Comparison of ENCODE assay signal across 21 cellular contexts in genomic region chr2:219172231-219173154, GRCh38. TPM values are rescaled to one million over a fixed set of nuclear protein-coding genes. Genes with fewer than 3 reads are reported as not detected.
DNase-seq lines count a peak whose midpoint lies in the region; ATAC-seq and TF ChIP-seq lines count a peak whose summit lies in the region.
"Had no signal": no experiment of that assay in that cellular context is flagged by ENCODE, and none has a peak within 500 bp of the region (broad histone marks: within the 10 kb centered on the region; RNA-seq: fewer than 3 reads in every experiment).

No MANE protein-coding gene starts in this region.

- H3K9me3 ChIP-seq in neutrophil (no peaks in the 10 kb centered on the region), vagina (no peaks in the 10 kb centered on the region)
- H3K9me3 ChIP-seq: A549, body of pancreas had no signal

- no peaks in the 10 kb centered on the region for H3K27me3 Mint-ChIP-seq in activated T-cell treated with anti-CD3 and anti-CD28 coated beads, Interleukin-2, amount 50 U/mL, for 24 hours
- no peaks in the 10 kb centered on the region for H3K27me3 Mint-ChIP-seq in activated T-cell treated with anti-CD3 and anti-CD28 coated beads, Interleukin-2, amount 50 U/mL, for 4 hours (ENCODE audit: low read depth)
- no peaks in the 10 kb centered on the region for H3K27me3 Mint-ChIP-seq in dendritic cell treated with granulocyte-macrophage colony-stimulating factor and Interleukin-4, amounts not matched to agents 40 ng/mL and 50 ng/mL, for 4 days
- H3K27me3 Mint-ChIP-seq in activated CD8-positive, alpha-beta T cell treated with anti-CD3 and anti-CD28 coated beads for 36 hours, result no peaks in the 10 kb centered on the region
- H3K27me3 Mint-ChIP-seq: activated naive CD4-positive, alpha-beta T cell treated with anti-CD3 and anti-CD28 coated beads, Interleukin-2, amount 50 U/mL, for 24 hours had no signal

- peaks cover 58% of the 10 kb centered on the region for H3K36me3 Mint-ChIP-seq in activated T-cell treated with anti-CD3 and anti-CD28 coated beads, Interleukin-2, amount 50 U/mL, for 24 hours (ENCODE audit: low read depth)
- peaks cover 21% of the 10 kb centered on the region for H3K36me3 Mint-ChIP-seq in activated T-cell treated with anti-CD3 and anti-CD28 coated beads, Interleukin-2, amount 50 U/mL, for 4 hours (ENCODE audit: insufficient read depth)
- H3K36me3 Mint-ChIP-seq in dendritic cell treated with granulocyte-macrophage colony-stimulating factor and Interleukin-4, amounts not matched to agents 40 ng/mL and 50 ng/mL, for 4 days (ENCODE audit: low read depth), result peaks cover 68% of the 10 kb centered on the region
- H3K36me3 Mint-ChIP-seq in activated CD8-positive, alpha-beta T cell treated with anti-CD3 and anti-CD28 coated beads for 36 hours (ENCODE audit: low read depth), result peaks cover 12% of the 10 kb centered on the region

- H3K27ac Mint-ChIP-seq in activated T-cell treated with anti-CD3 and anti-CD28 coated beads, Interleukin-2, amount 50 U/mL, for 24 hours, result peak overlapping the region; percentile 47
- H3K27ac Mint-ChIP-seq in dendritic cell treated with granulocyte-macrophage colony-stimulating factor and Interleukin-4, amounts not matched to agents 40 ng/mL and 50 ng/mL, for 4 days, result peak overlapping the region; percentile 76
- H3K27ac Mint-ChIP-seq in activated CD8-positive, alpha-beta T cell treated with anti-CD3 and anti-CD28 coated beads for 36 hours, result no peak overlapping the region
- H3K27ac Mint-ChIP-seq: activated naive CD4-positive, alpha-beta T cell treated with anti-CD3 and anti-CD28 coated beads, Interleukin-2, amount 50 U/mL, for 24 hours had no signal

- CTCF ChIA-PET in activated CD8-positive, alpha-beta T cell treated with anti-CD3 and anti-CD28 coated beads for 36 hours (lab: Charles Lee), result interaction anchor here (0.9 to 9.4 kb wide), 18 partner anchors 9 to 192 kb away, joined by 3 to 98 read pairs (median 8); partner anchors contain the start of genes ABCB6, ANKZF1, ATG9A and DNAJB2

- peaks cover 50% of the 10 kb centered on the region for H3K4me1 Mint-ChIP-seq in activated T-cell treated with anti-CD3 and anti-CD28 coated beads, Interleukin-2, amount 50 U/mL, for 24 hours (ENCODE audit: low read depth)
- peaks cover 31% of the 10 kb centered on the region for H3K4me1 Mint-ChIP-seq in activated T-cell treated with anti-CD3 and anti-CD28 coated beads, Interleukin-2, amount 50 U/mL, for 4 hours (ENCODE audit: low read depth)
- H3K4me1 Mint-ChIP-seq in dendritic cell treated with granulocyte-macrophage colony-stimulating factor and Interleukin-4, amounts not matched to agents 40 ng/mL and 50 ng/mL, for 4 days (ENCODE audit: low read depth), result peaks cover 77% of the 10 kb centered on the region
- H3K4me1 Mint-ChIP-seq in activated CD8-positive, alpha-beta T cell treated with anti-CD3 and anti-CD28 coated beads for 36 hours (ENCODE audit: low read depth), result peaks cover 34% of the 10 kb centered on the region

- H3K36me3 ChIP-seq in neutrophil (peaks cover 36% of the 10 kb centered on the region), vagina (peaks cover 0 to 30% of the 10 kb centered on the region in 2 donors)

- H3K9me3 Mint-ChIP-seq in activated T-cell treated with anti-CD3 and anti-CD28 coated beads, Interleukin-2, amount 50 U/mL, for 24 hours, result no peaks in the 10 kb centered on the region
- no peaks in the 10 kb centered on the region for H3K9me3 Mint-ChIP-seq in activated T-cell treated with anti-CD3 and anti-CD28 coated beads, Interleukin-2, amount 50 U/mL, for 4 hours
- H3K9me3 Mint-ChIP-seq in dendritic cell treated with granulocyte-macrophage colony-stimulating factor and Interleukin-4, amounts not matched to agents 40 ng/mL and 50 ng/mL, for 4 days, result no peaks in the 10 kb centered on the region
- H3K9me3 Mint-ChIP-seq in activated CD8-positive, alpha-beta T cell treated with anti-CD3 and anti-CD28 coated beads for 36 hours, result no peaks in the 10 kb centered on the region
- H3K9me3 Mint-ChIP-seq: activated naive CD4-positive, alpha-beta T cell treated with anti-CD3 and anti-CD28 coated beads, Interleukin-2, amount 50 U/mL, for 24 hours; CD14-positive monocyte had no signal

- no peak overlapping the region for H3K4me3 ChIP-seq in neutrophil (ENCODE audit: low read depth in 1 of 2, low read length in 1 of 2)
- no peak overlapping the region for H3K4me3 ChIP-seq in vagina
- H3K4me3 ChIP-seq: A549, body of pancreas, GM23248 had no signal

- no peak for ATAC-seq in activated T-cell treated with anti-CD3 and anti-CD28 coated beads, Interleukin-2, amount 50 U/mL, for 4 hours
- ATAC-seq in GM21717 (IDR thresholded peaks at IDR 0.05; ENCODE audit: unreplicated experiment) (no peak), left cardiac atrium (no peak)
- no peak for ATAC-seq in activated CD8-positive, alpha-beta T cell treated with anti-CD3 and anti-CD28 coated beads for 36 hours
- ATAC-seq: A549, body of pancreas, left lobe of liver, Panc1, SK-N-SH treated with all-trans-retinoic acid at 6 μM for 48 hours had no signal

- H3K27ac ChIP-seq in neutrophil (peak overlapping the region; percentile 59), vagina (peak overlapping the region; percentile 81)
- H3K27ac ChIP-seq: epithelial cell of prostate had no signal

- no peak overlapping the region for H3K4me3 Mint-ChIP-seq in activated T-cell treated with anti-CD3 and anti-CD28 coated beads, Interleukin-2, amount 50 U/mL, for 24 hours
- H3K4me3 Mint-ChIP-seq in activated T-cell treated with anti-CD3 and anti-CD28 coated beads, Interleukin-2, amount 50 U/mL, for 4 hours, result no peak overlapping the region
- peak overlapping the region; percentile 39 for H3K4me3 Mint-ChIP-seq in dendritic cell treated with granulocyte-macrophage colony-stimulating factor and Interleukin-4, amounts not matched to agents 40 ng/mL and 50 ng/mL, for 4 days
- H3K4me3 Mint-ChIP-seq in activated CD8-positive, alpha-beta T cell treated with anti-CD3 and anti-CD28 coated beads for 36 hours, result no peak overlapping the region
- H3K4me3 Mint-ChIP-seq: activated naive CD4-positive, alpha-beta T cell treated with anti-CD3 and anti-CD28 coated beads, Interleukin-2, amount 50 U/mL, for 24 hours; CD14-positive monocyte had no signal

- no peak for TF ChIP-seq CTCF in neutrophil (IDR thresholded peaks at IDR 0.05)
- TF ChIP-seq CTCF in vagina (IDR thresholded peaks at IDR 0.05), result no peak
- TF ChIP-seq CTCF in activated CD8-positive, alpha-beta T cell treated with anti-CD3 and anti-CD28 coated beads for 36 hours (IDR thresholded peaks at IDR 0.05), result no peak

- no peaks in the 10 kb centered on the region for H3K27me3 ChIP-seq in neutrophil
- H3K27me3 ChIP-seq in vagina, result no peaks in the 10 kb centered on the region
- H3K27me3 ChIP-seq: body of pancreas had no signal

- intact Hi-C loops in dendritic cell treated with granulocyte-macrophage colony-stimulating factor and Interleukin-4, amounts not matched to agents 40 ng/mL and 50 ng/mL, for 4 days (cut with micrococcal nuclease), result loop anchor here (10.0 kb wide), 1 partner anchor 212 kb away; the partner anchor contains the start of gene DNPEP
- intact Hi-C loops in vagina (cut with DNase I), result no loop called here
- intact Hi-C loops in activated CD8-positive, alpha-beta T cell treated with anti-CD3 and anti-CD28 coated beads for 36 hours (cut with micrococcal nuclease), result loop anchor here (5.0 kb wide), 1 partner anchor 35 kb away; the partner anchor contains the start of gene ZFAND2B
- intact Hi-C loops in left cardiac atrium (cut with DNase I), result no loop called here

- DNase-seq in activated T-cell treated with anti-CD3 and anti-CD28 coated beads, Interleukin-2, amount 50 U/mL, for 24 hours, result no peak
- no peak for DNase-seq in activated T-cell treated with anti-CD3 and anti-CD28 coated beads, Interleukin-2, amount 50 U/mL, for 4 hours
- DNase-seq in vagina (ENCODE audit: extremely low spot score in 2 of 2) (peak in 1 of 2 donors; percentile 85), left cardiac atrium (no peak)
- DNase-seq in activated CD8-positive, alpha-beta T cell treated with anti-CD3 and anti-CD28 coated beads for 36 hours, result no peak
- DNase-seq: activated CD4-positive, alpha-beta T cell treated with anti-CD3 and anti-CD28 coated beads for 48 hours; body of pancreas; GM23248; NCI-H1417 had no signal

- no peak for TF ChIP-seq POLR2A in vagina (IDR thresholded peaks at IDR 0.05)

- POLR2A ChIA-PET in activated CD8-positive, alpha-beta T cell treated with anti-CD3 and anti-CD28 coated beads for 36 hours (lab: Charles Lee), result interaction anchor here (1.1 to 1.7 kb wide), 9 partner anchors 8 to 76 kb away, joined by 3 to 10 read pairs (median 5); partner anchors contain the start of genes ANKZF1 and ATG9A

- H3K4me1 ChIP-seq in neutrophil (ENCODE audit: control insufficient read depth in 1 of 2, insufficient read depth in 1 of 2, low read depth in 1 of 2, low read length in 1 of 2) (peaks cover 18 to 27% of the 10 kb centered on the region in 2 experiments), vagina (peaks cover 16% of the 10 kb centered on the region)

RNA-seq across cellular contexts. Expression of gene SLC23A3, which starts 2.7 kb away (rescaled TPM):
- under 1 TPM; 0.71 to 0.89 (median 0.84) TPM for total RNA-seq in activated T-cell treated with anti-CD3 and anti-CD28 coated beads, Interleukin-2, amount 50 U/mL, for 4 hours
- total RNA-seq in vagina, result 5.4 TPM
- 1 to 10 TPM; 1.1 to 1.6 TPM for total RNA-seq in activated CD8-positive, alpha-beta T cell treated with anti-CD3 and anti-CD28 coated beads for 36 hours
- under 1 TPM; 0.47 to 0.50 TPM for total RNA-seq in left cardiac atrium
- total RNA-seq: myocyte, temporal lobe had no signal

RNA-seq across cellular contexts. Expression of gene CNPPD1, which starts 4.2 kb away (rescaled TPM):
- 10 to 100 TPM; 66.8 to 78.9 (median 72.7) TPM for total RNA-seq in activated T-cell treated with anti-CD3 and anti-CD28 coated beads, Interleukin-2, amount 50 U/mL, for 4 hours
- total RNA-seq in vagina, result 32.2 TPM
- 10 to 100 TPM; 38.6 to 38.7 TPM for total RNA-seq in activated CD8-positive, alpha-beta T cell treated with anti-CD3 and anti-CD28 coated beads for 36 hours
- total RNA-seq in left cardiac atrium, result 10 to 100 TPM; 46.9 to 56.9 TPM

RNA-seq across cellular contexts. Expression of gene RETREG2, which starts 5.6 kb away (rescaled TPM):
- 10 to 100 TPM; 55.0 to 63.1 (median 62.7) TPM for total RNA-seq in activated T-cell treated with anti-CD3 and anti-CD28 coated beads, Interleukin-2, amount 50 U/mL, for 4 hours
- total RNA-seq in vagina (43.7 TPM), left cardiac atrium (10 to 100 TPM; 43.4 to 46.0 TPM)
- 10 to 100 TPM; 63.8 to 67.8 TPM for total RNA-seq in activated CD8-positive, alpha-beta T cell treated with anti-CD3 and anti-CD28 coated beads for 36 hours

RNA-seq across cellular contexts. Expression of gene NHEJ1, which starts 11.9 kb away (rescaled TPM):
- total RNA-seq in activated T-cell treated with anti-CD3 and anti-CD28 coated beads, Interleukin-2, amount 50 U/mL, for 4 hours, result 10 to 100 TPM; 26.5 to 33.3 (median 30.1) TPM
- total RNA-seq in vagina, result 17.7 TPM
- 10 to 100 TPM; 22.4 to 26.3 TPM for total RNA-seq in activated CD8-positive, alpha-beta T cell treated with anti-CD3 and anti-CD28 coated beads for 36 hours
- total RNA-seq in left cardiac atrium, result 1 to 10 TPM; 4.7 to 6.9 TPM

RNA-seq across cellular contexts. Expression of gene ZFAND2B, which starts 34.1 kb away (rescaled TPM):
- 10 to 100 TPM; 27.0 to 35.3 (median 31.7) TPM for total RNA-seq in activated T-cell treated with anti-CD3 and anti-CD28 coated beads, Interleukin-2, amount 50 U/mL, for 4 hours
- total RNA-seq in vagina (52.1 TPM), left cardiac atrium (10 to 100 TPM; 21.2 to 26.5 TPM)
- 10 to 100 TPM; 31.3 to 33.3 TPM for total RNA-seq in activated CD8-positive, alpha-beta T cell treated with anti-CD3 and anti-CD28 coated beads for 36 hours

Comparison
In these comparisons a context has a peak if more than half of its experiments do, and no peak if none do; other contexts are left out.
1. intact Hi-C loops: an anchor here in dendritic cell treated with granulocyte-macrophage colony-stimulating factor and Interleukin-4, amounts not matched to agents 40 ng/mL and 50 ng/mL, for 4 days (10.0 kb wide) and activated CD8-positive, alpha-beta T cell treated with anti-CD3 and anti-CD28 coated beads for 36 hours (5.0 kb wide); none called in vagina and left cardiac atrium.